Comparison of ENCODE assay signal across 8 cellular contexts in the genomic region with DNA sequence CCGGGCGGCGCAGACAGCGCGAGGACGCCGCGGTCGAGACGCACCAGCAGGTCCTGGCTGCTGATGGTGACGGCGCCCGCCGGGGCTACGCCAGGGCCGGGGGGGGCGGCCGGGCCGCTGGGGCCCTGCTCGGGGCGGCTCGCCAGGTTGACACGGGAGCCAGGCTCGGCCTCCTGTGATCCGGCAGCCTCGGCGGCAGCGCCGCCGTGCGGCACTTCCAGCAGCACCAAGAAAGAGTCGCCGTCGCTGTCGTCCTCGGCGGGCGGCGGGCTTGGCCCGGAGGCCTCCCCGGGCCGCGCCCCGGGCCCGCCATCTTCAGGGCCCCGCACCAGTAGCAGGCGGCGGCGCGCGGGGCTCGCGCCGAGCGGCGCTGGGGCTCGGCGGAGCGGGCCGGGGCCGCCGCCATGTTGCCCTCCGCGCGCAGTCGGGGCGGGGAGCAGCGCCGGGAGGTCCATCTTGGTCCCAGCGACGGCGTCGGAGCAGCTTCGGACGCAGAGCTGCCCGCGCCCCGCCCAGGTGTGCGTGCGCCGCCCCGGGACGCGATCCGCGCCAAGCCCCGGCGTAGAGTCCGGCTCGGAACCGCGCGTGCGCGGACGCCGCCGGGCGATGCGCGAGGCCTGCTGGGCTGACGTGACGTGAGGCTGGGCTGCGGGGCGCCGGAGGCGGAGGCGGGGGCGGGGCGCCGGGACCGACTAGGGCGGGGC. TPM values are rescaled to one million over a fixed set of nuclear protein-coding genes. Genes with fewer than 3 reads are reported as not detected.
DNase-seq lines count a peak whose midpoint lies in the region; ATAC-seq and TF ChIP-seq lines count a peak whose summit lies in the region.

ZXDC (minus strand) TSS at position 481 of the 704 bp plus-strand sequence; CDS start at position 455, 26 bp downstream.

- in situ Hi-C loops in G401 (cut with HindIII; ENCODE audit: low sequenced_read_pairs): no loop called here

- TF ChIP-seq CTCF in Loucy (conservative IDR thresholded peaks at IDR 0.05; ENCODE audit: low read length): peak; percentile 39
- peak; percentile 52 for TF ChIP-seq CTCF in fibroblast of the aortic adventitia (IDR thresholded peaks at IDR 0.05; ENCODE audit: insufficient read depth, low read length)
- peak; percentile 68 for TF ChIP-seq CTCF in neural cell (IDR thresholded peaks at IDR 0.05; ENCODE audit: poor library complexity, severe bottlenecking)

- peak within 1 kb of the TSS; percentile 67 for H3K27ac ChIP-seq in neural cell (ENCODE audit: low read length)

- H3K4me1 Mint-ChIP-seq in stimulated activated naive CD8-positive, alpha-beta T cell treated with anti-CD3 and anti-CD28 coated beads, Interleukin-15, amount 100 ng/mL, for 72 hours: peaks cover 39% of the 10 kb centered on the region

- peak; percentile 61 for TF ChIP-seq RAD21 in neural cell (conservative IDR thresholded peaks at IDR 0.05)

- peak; percentile 20 for TF ChIP-seq EP300 in neural cell (conservative IDR thresholded peaks at IDR 0.05; ENCODE audit: poor library complexity, severe bottlenecking)

- H3K9me3 ChIP-seq in Loucy (ENCODE audit: insufficient read depth, low read depth, low read length): no peaks in the 10 kb centered on the region
- no peaks in the 10 kb centered on the region for H3K9me3 ChIP-seq in neural cell (ENCODE audit: low read length)

- H3F3A ChIP-seq in Loucy (ENCODE audit: low read depth) (peaks cover 4% of the 10 kb centered on the region; the same call in 1 of the 2 replicates), neural cell (ENCODE audit: insufficient read depth, low read length, poor library complexity, severe bottlenecking) (no peaks in the 10 kb centered on the region)

- H2AFZ ChIP-seq in Loucy (ENCODE audit: low read length): peak within 1 kb of the TSS; percentile 75
- H2AFZ ChIP-seq in neural cell (ENCODE audit: low read depth, low read length): peak within 1 kb of the TSS; percentile 76

- DNase-seq in G401 (ENCODE audit: low spot score) (peak; percentile 89), H7 (peak; percentile 100), SHP77 treated with DMSO at 0.1 percent for 48 hours (lab: John Stamatoyannopoulos, UW) (peak; percentile 54), fibroblast of the aortic adventitia (ENCODE audit: low read depth) (peak; percentile 93)
- peak; percentile 98 for DNase-seq in activated effector memory CD4-positive, alpha-beta T cell treated with anti-CD3 and anti-CD28 coated beads, Interleukin-2, amount 50 U/mL, for 16 hours
- peak; percentile 94 for DNase-seq in stimulated activated naive CD8-positive, alpha-beta T cell treated with anti-CD3 and anti-CD28 coated beads, Interleukin-15, amount 100 ng/mL, for 72 hours

- H3K4me2 ChIP-seq in Loucy (ENCODE audit: low read depth, low read length, poor library complexity, severe bottlenecking) (peak within 1 kb of the TSS; percentile 94), neural cell (ENCODE audit: low read length) (peak within 1 kb of the TSS; percentile 84)

- H4K20me1 ChIP-seq in Loucy (ENCODE audit: insufficient read depth, low read length, poor library complexity, severe bottlenecking) (peaks cover 44% of the 10 kb centered on the region), neural cell (ENCODE audit: insufficient read depth) (peaks cover 27% of the 10 kb centered on the region)

- H3K9ac ChIP-seq in Loucy (ENCODE audit: low read depth, low read length, poor library complexity, severe bottlenecking): peak within 1 kb of the TSS; percentile 90
- H3K9ac ChIP-seq in neural cell (ENCODE audit: low read length): peak within 1 kb of the TSS; percentile 82

- H3K27ac Mint-ChIP-seq in stimulated activated naive CD8-positive, alpha-beta T cell treated with anti-CD3 and anti-CD28 coated beads, Interleukin-15, amount 100 ng/mL, for 72 hours: peak within 1 kb of the TSS; percentile 92 to 93

- ATAC-seq in stimulated activated naive CD8-positive, alpha-beta T cell treated with anti-CD3 and anti-CD28 coated beads, Interleukin-15, amount 100 ng/mL, for 72 hours: peak; percentile 86

- no peaks in the 10 kb centered on the region for H3K9me3 Mint-ChIP-seq in stimulated activated naive CD8-positive, alpha-beta T cell treated with anti-CD3 and anti-CD28 coated beads, Interleukin-15, amount 100 ng/mL, for 72 hours

- H3K4me1 ChIP-seq in Loucy (ENCODE audit: insufficient read depth, low read length, poor library complexity, severe bottlenecking): peaks cover 38% of the 10 kb centered on the region

- H3K27me3 Mint-ChIP-seq in stimulated activated naive CD8-positive, alpha-beta T cell treated with anti-CD3 and anti-CD28 coated beads, Interleukin-15, amount 100 ng/mL, for 72 hours: no peaks in the 10 kb centered on the region

- H3K36me3 ChIP-seq in H7 (replicated peaks; ENCODE audit: control insufficient read depth, insufficient read depth, low read length): peaks cover 9% of the 10 kb centered on the region
- H3K36me3 ChIP-seq in Loucy (ENCODE audit: insufficient read depth, low read length): peaks cover 11% of the 10 kb centered on the region
- H3K36me3 ChIP-seq in neural cell (ENCODE audit: insufficient read depth, low read length): no peaks in the 10 kb centered on the region

- H3K4me3 Mint-ChIP-seq in stimulated activated naive CD8-positive, alpha-beta T cell treated with anti-CD3 and anti-CD28 coated beads, Interleukin-15, amount 100 ng/mL, for 72 hours: peak within 1 kb of the TSS; percentile 82 to 84

- H3K9me2 ChIP-seq in Loucy (replicated peaks; ENCODE audit: low read depth, low read length): no peaks in the 10 kb centered on the region
- H3K9me2 ChIP-seq in neural cell (ENCODE audit: insufficient read depth, low read length): no peaks in the 10 kb centered on the region

- no peaks in the 10 kb centered on the region for H3K27me3 ChIP-seq in H7 (ENCODE audit: control insufficient read depth, insufficient read depth, low read length)
- no peaks in the 10 kb centered on the region for H3K27me3 ChIP-seq in Loucy (ENCODE audit: insufficient read depth, low read length, poor library complexity, severe bottlenecking)
- no peaks in the 10 kb centered on the region for H3K27me3 ChIP-seq in neural cell (ENCODE audit: insufficient read depth, low read depth, low read length)

- H3K4me3 ChIP-seq in H7 (ENCODE audit: insufficient read depth, low read depth, low read length) (peak within 1 kb of the TSS; percentile 82), Loucy (ENCODE audit: low read length, poor library complexity, severe bottlenecking) (peak within 1 kb of the TSS; percentile 81), fibroblast of the aortic adventitia (ENCODE audit: low read depth, low read length) (peak within 1 kb of the TSS; percentile 88), neural cell (ENCODE audit: low read length) (peak within 1 kb of the TSS; percentile 83)

- H3K79me2 ChIP-seq in Loucy (ENCODE audit: insufficient read depth, low read length) (peaks cover 46% of the 10 kb centered on the region), neural cell (replicated peaks; ENCODE audit: insufficient read depth, low read length) (peaks cover 33% of the 10 kb centered on the region)

TF ChIP-seq in neural cell, 6 proteins besides CTCF, POLR2A, EP300 and RAD21:
- TF ChIP-seq EZH2 (IDR thresholded peaks at IDR 0.05; ENCODE audit: borderline replicate concordance, insufficient read depth, low read length, poor library complexity, severe bottlenecking) (no peak), TAF1 (IDR thresholded peaks at IDR 0.05; ENCODE audit: low read depth) (peak; percentile 64), REST (IDR thresholded peaks at IDR 0.05; ENCODE audit: borderline replicate concordance) (no peak), MXI1 (conservative IDR thresholded peaks at IDR 0.05; ENCODE audit: poor library complexity, severe bottlenecking) (peak; percentile 31), POLR2AphosphoS5 (IDR thresholded peaks at IDR 0.05) (peak; percentile 82), SMC3 (conservative IDR thresholded peaks at IDR 0.05; ENCODE audit: poor library complexity) (peak; percentile 56)

RNA-seq across cellular contexts. Expression of gene ZXDC, which starts in this region (rescaled TPM):
- 11.4 and 18.9 TPM in 2 replicates for total RNA-seq in G401 (2014; rRNA removed; shearing (Covaris generic))
- total RNA-seq in H7 (2014; rRNA removed; shearing (Covaris generic)): 27.2 and 33.2 TPM in 2 replicates
- 9.2 and 26.7 TPM in 2 replicates for total RNA-seq in fibroblast of the aortic adventitia (ENCODE audit: low replicate concordance)
- 22.2 and 26.5 TPM in 2 replicates for polyA plus RNA-seq in neural cell
- polyA minus RNA-seq in neural cell: 65.3 and 77.9 TPM in 2 replicates

Comparison
In these comparisons a context has a peak if more than half of its experiments do, and no peak if none do; other contexts are left out.
1. Peak in every context shown above with its lines: DNase-seq, ATAC-seq, H3K4me3 ChIP-seq and H3K27ac ChIP-seq.